Comparison of ENCODE assay signal across 9 cellular contexts in genomic region chr6:169266261-169266660, GRCh38. TPM values are rescaled to one million over a fixed set of nuclear protein-coding genes. Genes with fewer than 3 reads are reported as not detected.
"Had no signal": no experiment of that assay in that cellular context is flagged by ENCODE, and none has a peak within 500 bp of the region (broad histone marks: within the 10 kb centered on the region; RNA-seq: fewer than 3 reads in every experiment).

No MANE protein-coding gene starts in this region.

- H3K9me3 ChIP-seq: HAP-1 had no signal

- DNase-seq: GM23248, H7, HFFc6, KBM-7 had no signal

- H2AFZ ChIP-seq: GM23248 had no signal

- H3K9ac ChIP-seq: GM23248 had no signal

- FAIRE-seq: HTR-8/SVneo had no signal

- ATAC-seq: HCT116 had no signal

- H3K36me3 ChIP-seq: HAP-1 had no signal

- H3K36me3 Mint-ChIP-seq: IgD-negative memory B cell had no signal

- H3K4me1 Mint-ChIP-seq: IgD-negative memory B cell had no signal

- H3K4me3 Mint-ChIP-seq: HFFc6, IgD-negative memory B cell had no signal

- H3K9me3 Mint-ChIP-seq: IgD-negative memory B cell had no signal

- H3K4me3 ChIP-seq: GM23248, HAP-1 had no signal

- H3K27ac Mint-ChIP-seq: IgD-negative memory B cell had no signal

RNA-seq across cellular contexts. Expression of gene THBS2, which starts 12.6 kb away (rescaled TPM):
- total RNA-seq: HT-29 had no signal
